Comparison of ENCODE assay signal across 18 cellular contexts in genomic region chr10:46068905-46069304, GRCh38. TPM values are rescaled to one million over a fixed set of nuclear protein-coding genes. Genes with fewer than 3 reads are reported as not detected.
DNase-seq lines count a peak whose midpoint lies in the region; ATAC-seq, FAIRE-seq and TF ChIP-seq lines count a peak whose summit lies in the region.
"Had no signal": no experiment of that assay in that cellular context is flagged by ENCODE, and none has a peak within 500 bp of the region (broad histone marks: within the 10 kb centered on the region; RNA-seq: fewer than 3 reads in every experiment).

No MANE protein-coding gene starts in this region.

- no peaks in the 10 kb centered on the region for H3K9me3 Mint-ChIP-seq in stimulated activated naive CD8-positive, alpha-beta T cell treated with anti-CD3 and anti-CD28 coated beads, Interleukin-15, amount 100 ng/mL, for 72 hours
- H3K9me3 Mint-ChIP-seq: CD8-positive, alpha-beta memory T cell had no signal

- H3K27me3 Mint-ChIP-seq in stimulated activated naive CD8-positive, alpha-beta T cell treated with anti-CD3 and anti-CD28 coated beads, Interleukin-15, amount 100 ng/mL, for 72 hours = no peaks in the 10 kb centered on the region
- H3K27me3 Mint-ChIP-seq: CD8-positive, alpha-beta memory T cell had no signal

- H3K79me2 ChIP-seq in K562 (ENCODE audit: control insufficient read depth, insufficient read depth, low read length) = no peaks in the 10 kb centered on the region

- H3K4me3 Mint-ChIP-seq in stimulated activated naive CD8-positive, alpha-beta T cell treated with anti-CD3 and anti-CD28 coated beads, Interleukin-15, amount 100 ng/mL, for 72 hours = no peak overlapping the region
- H3K4me3 Mint-ChIP-seq: CD8-positive, alpha-beta memory T cell had no signal

- POLR2A ChIA-PET in K562 (lab: Yijun Ruan, JAX) = interaction anchor here (1.4 kb wide), 1 partner anchor 8 kb away, joined by 7 read pairs; no protein-coding TSS in a partner anchor

- no peak for TF ChIP-seq CTCF in K562 (IDR thresholded peaks at IDR 0.05 in 2 of 3, conservative IDR thresholded peaks at IDR 0.05 in 1 of 3; ENCODE audit: insufficient read depth in 2 of 3, low read depth in 1 of 3, low read length in 3 of 3)

- H2AFZ ChIP-seq in K562 (ENCODE audit: low read depth, low read length) = peak overlapping the region; percentile 60
- no peak overlapping the region for H2AFZ ChIP-seq in mesenchymal stem cell (ENCODE audit: low read depth, low read length)
- H2AFZ ChIP-seq: GM23248 had no signal

- no peak overlapping the region for H3K23ac ChIP-seq in mesenchymal stem cell (ENCODE audit: low read length in 2 of 2)

- no peak for FAIRE-seq in K562 (lab: Jason Lieb, UNC)

- H3K18ac ChIP-seq in mesenchymal stem cell (ENCODE audit: low read depth in 1 of 2, low read length in 2 of 2) = peak overlapping the region in 1 of 2 experiments; percentile 57

- H2BK120ac ChIP-seq in mesenchymal stem cell (ENCODE audit: low read depth, low read length) = no peak overlapping the region

- H3K4ac ChIP-seq in mesenchymal stem cell (ENCODE audit: low read depth in 1 of 2, low read length in 2 of 2) = no peak overlapping the region

- H3K14ac ChIP-seq in mesenchymal stem cell (ENCODE audit: low read length in 2 of 2) = peak overlapping the region in 1 of 2 experiments; percentile 81

- BruUV-seq in K562 (replicated peaks; lab: Mats Ljungman, UMichigan) = no TSS peak

- no peaks in the 10 kb centered on the region for H3K9me1 ChIP-seq in K562 (ENCODE audit: control insufficient read depth, insufficient read depth, low read length)

- no peak for ATAC-seq in K562
- ATAC-seq in stimulated activated naive CD8-positive, alpha-beta T cell treated with anti-CD3 and anti-CD28 coated beads, Interleukin-15, amount 100 ng/mL, for 72 hours = no peak

- H3K9me3 ChIP-seq in K562 (replicated peaks; ENCODE audit: control insufficient read depth, insufficient read depth, low read depth, low read length) (no peaks in the 10 kb centered on the region), mesenchymal stem cell (ENCODE audit: control insufficient read depth, low read length) (peaks cover 3% of the 10 kb centered on the region)
- H3K9me3 ChIP-seq: BLaER1 had no signal

- no peak overlapping the region for H2BK5ac ChIP-seq in mesenchymal stem cell (ENCODE audit: low read depth, low read length, poor library complexity, severe bottlenecking)

- H3K4me2 ChIP-seq in K562 (ENCODE audit: insufficient read depth, low read length) (no peak overlapping the region), mesenchymal stem cell (ENCODE audit: low read length, poor library complexity, severe bottlenecking) (no peak overlapping the region)
- H3K4me2 ChIP-seq: BLaER1 had no signal

- in situ Hi-C loops in K562 (cut with MboI) = no loop called here

- peaks cover 8% of the 10 kb centered on the region for H3K4me1 Mint-ChIP-seq in stimulated activated naive CD8-positive, alpha-beta T cell treated with anti-CD3 and anti-CD28 coated beads, Interleukin-15, amount 100 ng/mL, for 72 hours

- H3K27ac ChIP-seq in K562 (ENCODE audit: extremely low read depth, low read depth, low read length) (no peak overlapping the region), mesenchymal stem cell (ENCODE audit: low read length, poor library complexity, severe bottlenecking) (no peak overlapping the region)
- H3K27ac ChIP-seq: 22Rv1, BLaER1, GM23248 had no signal

- no peak overlapping the region for H3K9ac ChIP-seq in K562 (ENCODE audit: insufficient read depth in 1 of 2, low read depth in 2 of 2, low read length in 2 of 2)
- H3K9ac ChIP-seq in mesenchymal stem cell (ENCODE audit: low read length) = no peak overlapping the region
- H3K9ac ChIP-seq: BLaER1, GM23248 had no signal

- H3K79me1 ChIP-seq in mesenchymal stem cell (replicated peaks; ENCODE audit: low read length, poor library complexity, severe bottlenecking) = no peaks in the 10 kb centered on the region

- DNase-seq in activated CD8-positive, alpha-beta memory T cell treated with anti-CD3 and anti-CD28 coated beads for 24 hours = peak; percentile 21
- DNase-seq in activated CD8-positive, alpha-beta memory T cell treated with anti-CD3 and anti-CD28 coated beads, Interleukin-2, amount 50 U/mL, for 48 hours = no peak
- DNase-seq in K562 (ENCODE audit: extremely low read depth in 1 of 4, low spot score in 3 of 4) = no peak
- no peak for DNase-seq in mesenchymal stem cell
- no peak for DNase-seq in AG20443 (ENCODE audit: low spot score)
- no peak for DNase-seq in LoVo (ENCODE audit: low spot score)
- DNase-seq in stimulated activated naive CD8-positive, alpha-beta T cell treated with anti-CD3 and anti-CD28 coated beads, Interleukin-15, amount 100 ng/mL, for 72 hours = no peak
- DNase-seq: AML-193; CD8-positive, alpha-beta memory T cell; DMS53; GF-D8; GM23248; H7; KG1 had no signal

- H2BK15ac ChIP-seq in mesenchymal stem cell (ENCODE audit: low read depth, poor library complexity, severe bottlenecking) = no peak overlapping the region

- H3K4me3 ChIP-seq in K562 = no peak overlapping the region
- no peak overlapping the region for H3K4me3 ChIP-seq in mesenchymal stem cell (ENCODE audit: insufficient read depth in 1 of 2, low read depth in 1 of 2, low read length in 2 of 2)
- H3K4me3 ChIP-seq: BLaER1, GM23248 had no signal

- H4K91ac ChIP-seq in mesenchymal stem cell (ENCODE audit: low read length) = peak overlapping the region; percentile 39

- H3K27ac Mint-ChIP-seq in stimulated activated naive CD8-positive, alpha-beta T cell treated with anti-CD3 and anti-CD28 coated beads, Interleukin-15, amount 100 ng/mL, for 72 hours = no peak overlapping the region
- H3K27ac Mint-ChIP-seq: CD8-positive, alpha-beta memory T cell had no signal

- no peak for TF ChIP-seq POLR2A in K562 (conservative IDR thresholded peaks at IDR 0.05)

- TF ChIP-seq EP300 in K562 (IDR thresholded peaks at IDR 0.05; ENCODE audit: low read length) = no peak

- no peaks in the 10 kb centered on the region for H3K36me3 ChIP-seq in K562 (ENCODE audit: control insufficient read depth, insufficient read depth, low read length)
- H3K36me3 ChIP-seq in mesenchymal stem cell (ENCODE audit: control insufficient read depth in 1 of 2, insufficient read depth in 2 of 2, low read depth in 1 of 2, low read length in 2 of 2) = no peaks in the 10 kb centered on the region
- H3K36me3 ChIP-seq: BLaER1 had no signal

- no peak overlapping the region for H2BK12ac ChIP-seq in mesenchymal stem cell (ENCODE audit: low read length in 2 of 2)

- no peak for TF ChIP-seq RAD21 in K562 (CRISPR knock-in tag; conservative IDR thresholded peaks at IDR 0.05 in 1 of 2, IDR thresholded peaks at IDR 0.05 in 1 of 2)

- 21% methylated on average over 2 of the region's 2 CpGs for WGBS in K562 (ENCODE audit: insufficient coverage, low coverage, missing lambda C conversion rate)
- WGBS in mesenchymal stem cell = 81% methylated on average over 2 of the region's 2 CpGs

- H3K27me3 ChIP-seq in K562 (ENCODE audit: control insufficient read depth in 2 of 2, insufficient read depth in 2 of 2, low read length in 2 of 2) = no peaks in the 10 kb centered on the region
- peaks cover 0 to 22% of the 10 kb centered on the region in 2 experiments for H3K27me3 ChIP-seq in mesenchymal stem cell (ENCODE audit: control insufficient read depth in 1 of 2, insufficient read depth in 1 of 2, low read length in 2 of 2)
- H3K27me3 ChIP-seq: BLaER1 had no signal

- no peak overlapping the region for H2AK5ac ChIP-seq in mesenchymal stem cell (ENCODE audit: low read length, severe bottlenecking)

- CTCF ChIA-PET in K562 (lab: Yijun Ruan, JAX; ENCODE audit: low intra/inter-chr PET ratio) = no interaction called here

- H4K20me1 ChIP-seq in K562 (replicated peaks; ENCODE audit: control insufficient read depth, insufficient read depth, low read length) = no peaks in the 10 kb centered on the region
- H4K20me1 ChIP-seq: BLaER1 had no signal

- H4K8ac ChIP-seq in mesenchymal stem cell (ENCODE audit: low read length) = no peak overlapping the region

- intact Hi-C loops in K562 (cut with micrococcal nuclease) = no loop called here

- H3K4me1 ChIP-seq in K562 (replicated peaks in 1 of 2; ENCODE audit: control insufficient read depth in 2 of 2, insufficient read depth in 2 of 2, low read length in 2 of 2) (peaks cover 0 to 11% of the 10 kb centered on the region in 2 experiments; a peak in 3 of 5 replicates), mesenchymal stem cell (ENCODE audit: control insufficient read depth, insufficient read depth, low read depth, low read length) (peaks cover 2% of the 10 kb centered on the region)
- H3K4me1 ChIP-seq: BLaER1 had no signal

RNA-seq across cellular contexts. Expression of gene MSMB, which starts 22.8 kb away (rescaled TPM):
- total RNA-seq in K562 (2011; cell fraction: chromatin; rRNA removed; ENCODE audit: low replicate concordance) = not detected in 2 replicates
- not detected in 2 replicates for total RNA-seq in K562 (2011; cell fraction: nucleolus; rRNA removed)
- not detected in 2 replicates for total RNA-seq in K562 (2011; cell fraction: nucleoplasm; rRNA removed)
- total RNA-seq in K562 (2014; rRNA removed) (not detected in 2 replicates), K562 (2014; rRNA removed; fragmentation: Illumina TruSeq; extraction: Trizol) (not detected in 2 replicates), K562 (2015; rRNA removed; fragmentation: Illumina TruSeq; extraction: Trizol) (not detected in 2 replicates), K562 (2021) (not detected in 2 replicates)
- polyA plus RNA-seq in K562 (2011; rRNA removed) (not detected in 2 replicates), K562 (2014; fragmentation: Illumina TruSeq; extraction: Trizol) (not detected in 2 replicates), K562 (2014; fragmentation: Nextera tagmentation; extraction: Ambion mirVana) (under 1 TPM in 1 of 2 experiments, not detected in 1; 0.21 TPM), K562 (2014; rRNA removed) (0.60 TPM in 1 of 2 replicates, not detected in the other)
- not detected in 2 replicates for polyA plus RNA-seq in K562 (2011; cell fraction: cytosol; rRNA removed)
- not detected in 2 replicates for polyA plus RNA-seq in K562 (2011; cell fraction: nucleus; rRNA removed)
- 0.21 and 0.53 TPM in 2 replicates for polyA plus RNA-seq in K562 (2012)
- not detected in 2 replicates for polyA minus RNA-seq in K562 (2011; rRNA and poly(A)+ RNA removed)
- not detected in 2 replicates for polyA minus RNA-seq in K562 (2011; cell fraction: cytosol; rRNA and poly(A)+ RNA removed)
- not detected in 2 replicates for polyA minus RNA-seq in K562 (2011; cell fraction: nucleus; rRNA and poly(A)+ RNA removed)
- 0.39 TPM for polyA plus RNA-seq in mesenchymal stem cell (2013, experiment 1 of 2)
- 0.38 TPM for polyA plus RNA-seq in mesenchymal stem cell (2013, experiment 2 of 2)
- total RNA-seq: A673; CD8-positive, alpha-beta memory T cell; GM23248; H7; HT1080 had no signal
- polyA plus RNA-seq: CD8-positive, alpha-beta memory T cell; GM23248 had no signal

RNA-seq across cellular contexts. Expression of gene NCOA4, which starts 38.5 kb away (rescaled TPM):
- total RNA-seq in K562 (2011; cell fraction: chromatin; rRNA removed; ENCODE audit: low replicate concordance) = 56.1 and 85.1 TPM in 2 replicates
- total RNA-seq in K562 (2011; cell fraction: nucleolus; rRNA removed) = 49.9 and 53.6 TPM in 2 replicates
- total RNA-seq in K562 (2011; cell fraction: nucleoplasm; rRNA removed) = 62.1 and 74.5 TPM in 2 replicates
- total RNA-seq in K562 (2014; rRNA removed) = 136 and 144 TPM in 2 replicates
- 200 and 222 TPM in 2 replicates for total RNA-seq in K562 (2014; rRNA removed; fragmentation: Illumina TruSeq; extraction: Trizol)
- total RNA-seq in K562 (2015; rRNA removed; fragmentation: Illumina TruSeq; extraction: Trizol) = 169 and 182 TPM in 2 replicates
- total RNA-seq in K562 (2021) = 136 TPM in 2 replicates
- polyA plus RNA-seq in K562 (2011; rRNA removed) = 237 and 283 TPM in 2 replicates
- polyA plus RNA-seq in K562 (2011; cell fraction: cytosol; rRNA removed) = 98.1 and 135 TPM in 2 replicates
- polyA plus RNA-seq in K562 (2011; cell fraction: nucleus; rRNA removed) = 64.2 and 91.5 TPM in 2 replicates
- 122 and 153 TPM in 2 replicates for polyA plus RNA-seq in K562 (2012)
- 146 and 181 TPM in 2 replicates for polyA plus RNA-seq in K562 (2014; fragmentation: Illumina TruSeq; extraction: Trizol)
- 100 to 1,000 TPM; 126 to 196 TPM for polyA plus RNA-seq in K562 (2014; fragmentation: Nextera tagmentation; extraction: Ambion mirVana)
- 89.8 and 108 TPM in 2 replicates for polyA plus RNA-seq in K562 (2014; rRNA removed)
- 332 and 338 TPM in 2 replicates for polyA minus RNA-seq in K562 (2011; rRNA and poly(A)+ RNA removed)
- 120 and 132 TPM in 2 replicates for polyA minus RNA-seq in K562 (2011; cell fraction: cytosol; rRNA and poly(A)+ RNA removed)
- polyA minus RNA-seq in K562 (2011; cell fraction: nucleus; rRNA and poly(A)+ RNA removed) = 29.6 and 65.0 TPM in 2 replicates
- 97.0 TPM for polyA plus RNA-seq in mesenchymal stem cell (2013, experiment 1 of 2)
- 102 TPM for polyA plus RNA-seq in mesenchymal stem cell (2013, experiment 2 of 2)
